Comparison of ENCODE assay signal across 1 cellular context in genomic region chr19:911197-912033, GRCh38.
TF ChIP-seq lines count a peak whose summit lies in the region.

No MANE protein-coding gene starts in this region.

TF ChIP-seq in K562, 482 proteins besides CTCF, POLR2A, EP300 and RAD21 (continued from another document and continues in another):
- TF ChIP-seq THAP12 (CRISPR knock-in tag; IDR thresholded peaks at IDR 0.05) = 0 out of 2 replicates have a peak, but pooled peaks have one; percentile 38
- TF ChIP-seq TEAD2 (tag; IDR thresholded peaks at IDR 0.05) = no peak
- no peak for TF ChIP-seq SRSF1 (IDR thresholded peaks at IDR 0.05; ENCODE audit: low read depth, low read length)
- TF ChIP-seq ARID3B (CRISPR knock-in tag; IDR thresholded peaks at IDR 0.05; ENCODE audit: borderline replicate concordance) = peak; percentile 15; the same call in 1 of the 2 replicates
- 0 out of 3 replicates have a peak, but pooled peaks of 1 of the 2 experiments have one; percentile 21 for TF ChIP-seq CBX3 (IDR thresholded peaks at IDR 0.05; ENCODE audit: borderline replicate concordance in 1 of 2, low read length in 2 of 2)
- TF ChIP-seq ZNF511 (CRISPR knock-in tag; IDR thresholded peaks at IDR 0.05) = 0 out of 2 replicates have a peak, but pooled peaks have one; percentile 38
- peak; percentile 49 for TF ChIP-seq USF1 (CRISPR knock-in tag; IDR thresholded peaks at IDR 0.05)
- TF ChIP-seq ADNP (tag; IDR thresholded peaks at IDR 0.05) = peak; percentile 84
- peak in 1 of 2 experiments; percentile 21; a peak in 1 of 4 replicates for TF ChIP-seq NRF1 (conservative IDR thresholded peaks at IDR 0.05 in 1 of 2, IDR thresholded peaks at IDR 0.05 in 1 of 2)
- no peak for TF ChIP-seq MEIS2 (IDR thresholded peaks at IDR 0.05; ENCODE audit: partially characterized antibody)
- TF ChIP-seq E2F3 (CRISPR knock-in tag; IDR thresholded peaks at IDR 0.05) = 0 out of 2 replicates have a peak, but pooled peaks have one; percentile 41
- TF ChIP-seq ARID3A (IDR thresholded peaks at IDR 0.05; ENCODE audit: borderline replicate concordance, low read depth, low read length) = no peak
- no peak for TF ChIP-seq ZC3H4 (CRISPR knock-in tag; IDR thresholded peaks at IDR 0.05; ENCODE audit: borderline replicate concordance)
- TF ChIP-seq TOE1 (IDR thresholded peaks at IDR 0.05; ENCODE audit: borderline replicate concordance) = no peak; the same call in 1 of the 2 replicates
- no peak for TF ChIP-seq TOE1 (CRISPR knock-in tag; IDR thresholded peaks at IDR 0.05; ENCODE audit: borderline replicate concordance, low read depth)
- no peak for TF ChIP-seq NFE2 (IDR thresholded peaks at IDR 0.05; ENCODE audit: low read depth)
- peak; percentile 61 for TF ChIP-seq CHD4 (IDR thresholded peaks at IDR 0.05; ENCODE audit: insufficient read depth, insufficient replicate concordance, low read depth, low read length, poor library complexity, severe bottlenecking)
- peak; percentile 70; the same call in 1 of the 2 replicates for TF ChIP-seq HNRNPL (IDR thresholded peaks at IDR 0.05; ENCODE audit: low read depth, low read length)
- peak; percentile 76 for TF ChIP-seq CHD1 (IDR thresholded peaks at IDR 0.05; ENCODE audit: low read length)
- peak in 1 of 2 experiments; percentile 67; a peak in 2 of 4 replicates for TF ChIP-seq RCOR1 (IDR thresholded peaks at IDR 0.05; ENCODE audit: borderline replicate concordance in 1 of 2, low read depth in 2 of 2, low read length in 2 of 2)
- TF ChIP-seq ZBTB33 (CRISPR knock-in tag; IDR thresholded peaks at IDR 0.05) = peak; percentile 16; the same call in 1 of the 2 replicates
- TF ChIP-seq DACH1 (IDR thresholded peaks at IDR 0.05; ENCODE audit: partially characterized antibody) = peak; percentile 22
- peak; percentile 57; the same call in 1 of the 2 replicates for TF ChIP-seq ZBTB9 (CRISPR knock-in tag; IDR thresholded peaks at IDR 0.05)
- TF ChIP-seq GABPB1 (CRISPR knock-in tag; IDR thresholded peaks at IDR 0.05) = peak; percentile 37; the same call in 1 of the 2 replicates
- no peak for TF ChIP-seq LEF1 (IDR thresholded peaks at IDR 0.05)
- peak; percentile 24 for TF ChIP-seq SMAD1 (IDR thresholded peaks at IDR 0.05; ENCODE audit: low read depth, low read length, partially characterized antibody)
- peak; percentile 72; the same call in 1 of the 2 replicates for TF ChIP-seq ZBTB7A (IDR thresholded peaks at IDR 0.05; ENCODE audit: borderline replicate concordance, control insufficient read depth, low read depth, low read length)
- peak in 1 of 2 experiments; percentile 69; a peak in 2 of 4 replicates for TF ChIP-seq KDM1A (IDR thresholded peaks at IDR 0.05)
- TF ChIP-seq SIX5 (IDR thresholded peaks at IDR 0.05; ENCODE audit: borderline replicate concordance in 1 of 2, insufficient read depth in 1 of 2, low read depth in 1 of 2, low read length in 2 of 2) = no peak
- no peak for TF ChIP-seq NR4A1 (CRISPR knock-in tag; IDR thresholded peaks at IDR 0.05)
- peak; percentile 54; the same call in 1 of the 2 replicates for TF ChIP-seq NR4A1 (tag; IDR thresholded peaks at IDR 0.05)
- peak; percentile 61; the same call in 1 of the 2 replicates for TF ChIP-seq EP400 (IDR thresholded peaks at IDR 0.05)
- no peak for TF ChIP-seq NCOA6 (IDR thresholded peaks at IDR 0.05)
- 0 out of 2 replicates have a peak, but pooled peaks have one; percentile 38 for TF ChIP-seq ERF (CRISPR knock-in tag; IDR thresholded peaks at IDR 0.05)
- TF ChIP-seq PHF20 (IDR thresholded peaks at IDR 0.05; ENCODE audit: partially characterized antibody) = peak; percentile 37
- no peak for TF ChIP-seq TBL1XR1 (IDR thresholded peaks at IDR 0.05; ENCODE audit: low read length in 2 of 2)
- no peak for TF ChIP-seq ZKSCAN3 (CRISPR knock-in tag; IDR thresholded peaks at IDR 0.05)
- TF ChIP-seq RBFOX2 (IDR thresholded peaks at IDR 0.05; ENCODE audit: low read depth, low read length) = peak; percentile 82
- no peak for TF ChIP-seq ZNF232 (CRISPR knock-in tag; IDR thresholded peaks at IDR 0.05)
- peak; percentile 54 for TF ChIP-seq TFAP4 (CRISPR knock-in tag; IDR thresholded peaks at IDR 0.05; ENCODE audit: borderline replicate concordance)
- 0 out of 2 replicates have a peak, but pooled peaks have one; percentile 30 for TF ChIP-seq ETV5 (CRISPR knock-in tag; IDR thresholded peaks at IDR 0.05; ENCODE audit: low read depth)
- peak; percentile 43 for TF ChIP-seq RBBP5 (IDR thresholded peaks at IDR 0.05; ENCODE audit: borderline replicate concordance, insufficient read depth, low read length, poor library complexity, severe bottlenecking)
- TF ChIP-seq E2F6 (IDR thresholded peaks at IDR 0.05; ENCODE audit: borderline replicate concordance in 1 of 2, extremely low read depth in 1 of 2, insufficient read depth in 1 of 2, insufficient read length in 1 of 2, low read depth in 1 of 2, low read length in 1 of 2, poor library complexity in 1 of 2, severe bottlenecking in 1 of 2) = no peak
- no peak for TF ChIP-seq FUS (optimal IDR thresholded peaks at IDR 0.05; ENCODE audit: low read depth, low read length)
- TF ChIP-seq ZNF324 (CRISPR knock-in tag; IDR thresholded peaks at IDR 0.05) = no peak
- TF ChIP-seq GABPB2 (CRISPR knock-in tag; conservative IDR thresholded peaks at IDR 0.05) = no peak
- TF ChIP-seq BDP1 (IDR thresholded peaks at IDR 0.05; ENCODE audit: insufficient read depth, insufficient read length) = no peak
- TF ChIP-seq SIN3A (IDR thresholded peaks at IDR 0.05; ENCODE audit: borderline replicate concordance in 2 of 2, control insufficient read depth in 1 of 2, low read depth in 2 of 2, low read length in 2 of 2) = peak; percentile 56 to 70; a peak in 2 of 4 replicates
- 0 out of 2 replicates have a peak, but pooled peaks have one; percentile 19 for TF ChIP-seq ESRRA (IDR thresholded peaks at IDR 0.05; ENCODE audit: borderline replicate concordance, low read depth)
- peak; percentile 64 for TF ChIP-seq RBM25 (IDR thresholded peaks at IDR 0.05; ENCODE audit: low read depth, low read length, severe bottlenecking)
- peak; percentile 40; the same call in 1 of the 2 replicates for TF ChIP-seq BRD4 (IDR thresholded peaks at IDR 0.05)
- no peak for TF ChIP-seq SNAPC5 (CRISPR knock-in tag; IDR thresholded peaks at IDR 0.05)
- no peak for TF ChIP-seq ZNF507 (tag; conservative IDR thresholded peaks at IDR 0.05)
- TF ChIP-seq ZNF253 (CRISPR knock-in tag; conservative IDR thresholded peaks at IDR 0.05) = no peak
- TF ChIP-seq MTA3 (IDR thresholded peaks at IDR 0.05; ENCODE audit: borderline replicate concordance) = 0 out of 2 replicates have a peak, but pooled peaks have one; percentile 29
- TF ChIP-seq ATF1 (CRISPR knock-in tag; IDR thresholded peaks at IDR 0.05) = no peak
- peak; percentile 15; the same call in 1 of the 2 replicates for TF ChIP-seq ATF1 (tag; IDR thresholded peaks at IDR 0.05)
